22 cellular contexts compared by ENCODE assay signal in the genomic region with DNA sequence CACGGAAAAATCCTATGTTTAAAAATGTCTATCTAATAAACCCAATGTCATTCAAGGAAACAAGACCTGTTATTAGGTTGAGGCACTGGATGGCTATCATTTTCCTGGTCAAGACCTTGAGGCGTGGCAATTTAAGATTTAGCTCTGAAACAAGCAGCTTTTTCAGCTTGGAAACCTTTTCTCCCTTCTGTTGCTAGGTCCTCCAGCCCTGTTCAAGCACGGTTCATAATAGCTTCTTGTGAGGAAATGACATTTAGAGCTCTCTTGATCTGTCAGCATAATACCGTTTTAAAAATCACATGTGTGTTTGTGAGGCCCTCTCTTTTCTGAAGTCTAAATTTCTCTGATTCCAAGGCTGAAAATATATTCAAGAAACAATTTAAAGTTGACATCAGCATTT.
A peak's percentile ranks its signal among the peaks of the same experiment; 100 is the strongest.
DNase-seq lines count a peak whose midpoint lies in the region; ATAC-seq and TF ChIP-seq lines count a peak whose summit lies in the region.
"Had no signal": no experiment of that assay in that cellular context is flagged by ENCODE, and none has a peak within 500 bp of the region (broad histone marks: within the 10 kb centered on the region; RNA-seq: fewer than 3 reads in every experiment).

No MANE protein-coding gene starts in this region.

- peaks cover 12% of the 10 kb centered on the region for H3K4me1 ChIP-seq in skeletal muscle satellite cell (ENCODE audit: control insufficient read depth, insufficient read depth, low read length)
- H3K4me1 ChIP-seq in effector memory CD4-positive, alpha-beta T cell (ENCODE audit: control insufficient read depth, insufficient read depth, low read length, poor library complexity, severe bottlenecking): no peaks in the 10 kb centered on the region
- H3K4me1 ChIP-seq: tibial artery had no signal

- no peaks in the 10 kb centered on the region for H3K27me3 ChIP-seq in skeletal muscle satellite cell (ENCODE audit: control insufficient read depth, insufficient read depth, low read length)
- no peaks in the 10 kb centered on the region for H3K27me3 ChIP-seq in effector memory CD4-positive, alpha-beta T cell (replicated peaks; ENCODE audit: control insufficient read depth, insufficient read depth, low read length, poor library complexity, severe bottlenecking)
- H3K27me3 ChIP-seq: cardiac muscle cell, ovary, tibial artery had no signal

- H3K36me3 Mint-ChIP-seq in HFFc6 (ENCODE audit: low read depth): 0 out of 2 replicates have a peak, but pooled peaks cover 3% of the 10 kb centered on the region
- H3K36me3 Mint-ChIP-seq: activated naive CD8-positive, alpha-beta T cell treated with anti-CD3 and anti-CD28 coated beads, Interleukin-2, amount 10 ng/mL, durations not matched to agents 7 days and 5 days had no signal

- H3K4me2 ChIP-seq in skeletal muscle satellite cell (ENCODE audit: low read length): peak overlapping the region; percentile 52
- H3K4me2 ChIP-seq: KMS-11 had no signal

- no peak for TF ChIP-seq CTCF in HFFc6 (IDR thresholded peaks at IDR 0.05)
- TF ChIP-seq CTCF in omental fat pad (IDR thresholded peaks at IDR 0.05): no peak

- no peak overlapping the region for H3K9ac ChIP-seq in skeletal muscle satellite cell (ENCODE audit: low read depth, low read length)
- H3K9ac ChIP-seq: KMS-11 had no signal

- no peak overlapping the region for H3K4me3 ChIP-seq in skeletal muscle satellite cell (ENCODE audit: low read length)
- no peak overlapping the region for H3K4me3 ChIP-seq in effector memory CD4-positive, alpha-beta T cell (ENCODE audit: insufficient read depth, low read depth, low read length, poor library complexity, severe bottlenecking)
- H3K4me3 ChIP-seq: cardiac muscle cell, ovary, tibial artery had no signal

- H3K9me3 ChIP-seq in skeletal muscle satellite cell (replicated peaks; ENCODE audit: low read length): no peaks in the 10 kb centered on the region
- no peaks in the 10 kb centered on the region for H3K9me3 ChIP-seq in effector memory CD4-positive, alpha-beta T cell (ENCODE audit: control insufficient read depth, low read length)
- H3K9me3 ChIP-seq: ovary, tibial artery had no signal

- ATAC-seq in HG03565 (IDR thresholded peaks at IDR 0.05; ENCODE audit: unreplicated experiment) (no peak), omental fat pad (ENCODE audit: low FRiP score) (no peak)
- ATAC-seq: activated T-cell treated with anti-CD3 and anti-CD28 coated beads, Interleukin-2, amount 50 U/mL, for 72 hours; Panc1 had no signal

- DNase-seq in HFFc6: no peak
- DNase-seq in RPMI7951 (ENCODE audit: low read depth): peak; percentile 10
- peak; percentile 6 for DNase-seq in fibroblast of peridontal ligament (ENCODE audit: extremely low read depth)
- DNase-seq in effector memory CD4-positive, alpha-beta T cell: no peak
- no peak for DNase-seq in omental fat pad (ENCODE audit: low spot score)
- DNase-seq: activated CD4-positive, alpha-beta T cell treated with anti-CD3 and anti-CD28 coated beads, Interleukin-2, amount 50 U/mL, for 48 hours; activated naive CD8-positive, alpha-beta T cell treated with anti-CD3 and anti-CD28 coated beads, Interleukin-2, amount 10 ng/mL, durations not matched to agents 7 days and 5 days; activated T-cell treated with anti-CD3 and anti-CD28 coated beads, Interleukin-2, amount 50 U/mL, for 72 hours; C1 segment of cervical spinal cord; DMS 273 treated with DMSO at 0.1 percent for 48 hours; effector CD4-positive, alpha-beta T cell; H9; NCI-H1092 treated with DMSO at 0.1 percent for 48 hours; ovary; small intestine; tibial artery had no signal

- no peaks in the 10 kb centered on the region for H3K36me3 ChIP-seq in skeletal muscle satellite cell (ENCODE audit: insufficient read depth, low read length)
- H3K36me3 ChIP-seq in effector memory CD4-positive, alpha-beta T cell (ENCODE audit: control insufficient read depth, insufficient read depth, low read length): no peaks in the 10 kb centered on the region
- H3K36me3 ChIP-seq: cardiac muscle cell, ovary, tibial artery had no signal

- no peak overlapping the region for H3K4me3 Mint-ChIP-seq in HFFc6
- H3K4me3 Mint-ChIP-seq: activated naive CD8-positive, alpha-beta T cell treated with anti-CD3 and anti-CD28 coated beads, Interleukin-2, amount 10 ng/mL, durations not matched to agents 7 days and 5 days; activated T-cell treated with anti-CD3 and anti-CD28 coated beads, Interleukin-2, amount 50 U/mL, for 72 hours; H9 had no signal

- no peak overlapping the region for H3K27ac ChIP-seq in effector memory CD4-positive, alpha-beta T cell (ENCODE audit: insufficient read depth, low read length, poor library complexity, severe bottlenecking)
- H3K27ac ChIP-seq: cardiac muscle cell, HL-60, KMS-11, ovary had no signal

- H3K27ac Mint-ChIP-seq in HFFc6: peak overlapping the region; percentile 46; the same call in 1 of the 2 replicates
- H3K27ac Mint-ChIP-seq: activated naive CD8-positive, alpha-beta T cell treated with anti-CD3 and anti-CD28 coated beads, Interleukin-2, amount 10 ng/mL, durations not matched to agents 7 days and 5 days; activated T-cell treated with anti-CD3 and anti-CD28 coated beads, Interleukin-2, amount 50 U/mL, for 72 hours; H9 had no signal

- peaks cover 22% of the 10 kb centered on the region for H3K4me1 Mint-ChIP-seq in HFFc6 (ENCODE audit: low read depth)
- H3K4me1 Mint-ChIP-seq: activated naive CD8-positive, alpha-beta T cell treated with anti-CD3 and anti-CD28 coated beads, Interleukin-2, amount 10 ng/mL, durations not matched to agents 7 days and 5 days had no signal

- H3K27me3 Mint-ChIP-seq in HFFc6 (ENCODE audit: insufficient read depth): peaks cover 4% of the 10 kb centered on the region; the same call in 1 of the 2 replicates

- H3K9me3 Mint-ChIP-seq in HFFc6: 0 out of 2 replicates have a peak, but pooled peaks cover under 1% of the 10 kb centered on the region
- H3K9me3 Mint-ChIP-seq: activated naive CD8-positive, alpha-beta T cell treated with anti-CD3 and anti-CD28 coated beads, Interleukin-2, amount 10 ng/mL, durations not matched to agents 7 days and 5 days had no signal

Comparison
In these comparisons a context has a peak if more than half of its experiments do, and no peak if none do; other contexts are left out.
1. DNase-seq: peak in RPMI7951 (single experiment) and fibroblast of peridontal ligament (single experiment); none in HFFc6 (single experiment), effector memory CD4-positive, alpha-beta T cell (0 of 3) and omental fat pad (single experiment).